In the genomic region with DNA sequence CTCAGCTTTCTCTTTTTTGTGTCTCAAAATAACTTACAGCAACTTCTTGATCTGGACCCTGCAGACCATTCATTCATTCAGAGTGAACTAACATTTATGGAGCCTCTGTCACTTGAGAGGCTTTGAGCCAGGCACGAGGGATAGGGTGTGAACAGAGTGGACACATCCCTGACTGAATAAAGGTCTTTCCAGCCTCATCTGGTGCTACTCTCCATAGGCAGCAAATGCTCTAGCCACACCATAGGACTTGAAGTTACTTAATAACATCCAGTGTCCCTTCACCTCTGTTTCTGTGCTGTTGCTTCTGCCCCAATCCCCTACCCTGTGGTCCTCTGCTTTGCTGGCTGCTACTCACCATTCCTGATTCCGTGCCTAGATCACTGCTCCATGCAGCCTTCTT, we compare ENCODE assay signal across 26 cellular contexts.
"Had no signal": no experiment of that assay in that cellular context is flagged by ENCODE, and none has a peak within 500 bp of the region (broad histone marks: within the 10 kb centered on the region; RNA-seq: fewer than 3 reads in every experiment).

No MANE protein-coding gene starts in this region.

- H3K27me3 Mint-ChIP-seq: dendritic cell treated with granulocyte-macrophage colony-stimulating factor and Interleukin-4, amounts not matched to agents 40 ng/mL and 50 ng/mL, for 4 days; memory B cell; naive B cell; progenitor cell of endocrine pancreas; stimulated activated memory B cell treated with anti-CD40 and anti-IgM and Interleukin-4, amounts not matched to agents 10 μg/mL and 1 μg/mL and 100 μg/mL, for 72 hours had no signal

- H3K4me3 Mint-ChIP-seq: dendritic cell treated with granulocyte-macrophage colony-stimulating factor and Interleukin-4, amounts not matched to agents 40 ng/mL and 50 ng/mL, for 4 days; endodermal cell; memory B cell; naive B cell; stimulated activated memory B cell treated with anti-CD40 and anti-IgM and Interleukin-4, amounts not matched to agents 10 μg/mL and 1 μg/mL and 100 μg/mL, for 72 hours had no signal

- H3K27me3 ChIP-seq: colonic mucosa, gastrocnemius medialis, neutrophil, right atrium auricular region, sigmoid colon, testis, tibial nerve, upper lobe of right lung, uterus had no signal

- H3K4me1 Mint-ChIP-seq: endodermal cell; memory B cell; naive B cell; stimulated activated memory B cell treated with anti-CD40 and anti-IgM and Interleukin-4, amounts not matched to agents 10 μg/mL and 1 μg/mL and 100 μg/mL, for 72 hours had no signal

- H3K9me3 Mint-ChIP-seq: endodermal cell; memory B cell; stimulated activated memory B cell treated with anti-CD40 and anti-IgM and Interleukin-4, amounts not matched to agents 10 μg/mL and 1 μg/mL and 100 μg/mL, for 72 hours had no signal

- H3K27ac Mint-ChIP-seq: dendritic cell treated with granulocyte-macrophage colony-stimulating factor and Interleukin-4, amounts not matched to agents 40 ng/mL and 50 ng/mL, for 4 days; endodermal cell; memory B cell; naive B cell; progenitor cell of endocrine pancreas; stimulated activated memory B cell treated with anti-CD40 and anti-IgM and Interleukin-4, amounts not matched to agents 10 μg/mL and 1 μg/mL and 100 μg/mL, for 72 hours had no signal

- H3K36me3 Mint-ChIP-seq: memory B cell; naive B cell; stimulated activated memory B cell treated with anti-CD40 and anti-IgM and Interleukin-4, amounts not matched to agents 10 μg/mL and 1 μg/mL and 100 μg/mL, for 72 hours had no signal

- DNase-seq: colonic mucosa; effector CD8-positive, alpha-beta T cell; endodermal cell; gastrocnemius medialis; head of caudate nucleus; kidney; mucosa of descending colon; naive B cell; sigmoid colon; stimulated activated CD4-positive, alpha-beta T cell treated with anti-CD3 and anti-CD28 coated beads, Interleukin-2, amount 100 ng/mL, for 24 hours; stimulated activated CD4-positive, alpha-beta T cell treated with anti-CD3 and anti-CD28 coated beads, Interleukin-4, amount 100 ng/mL, for 24 hours; stimulated activated naive CD8-positive, alpha-beta T cell treated with anti-CD3 and anti-CD28 coated beads, Interleukin-15, Interleukin-2, amounts not matched to agents 100 U/mL and 50 U/mL, for 24 hours; substantia nigra; testis; upper lobe of right lung; uterus had no signal

- H3K4me3 ChIP-seq: colonic mucosa, gastrocnemius medialis, lung, mucosa of descending colon, right atrium auricular region, sigmoid colon, testis, tibial nerve, upper lobe of right lung, uterus had no signal

- H3K36me3 ChIP-seq: colonic mucosa, gastrocnemius medialis, neutrophil, right atrium auricular region, sigmoid colon, tibial nerve, upper lobe of right lung, uterus had no signal

- ATAC-seq: esophagus mucosa; gastrocnemius medialis; left lobe of liver; mucosa of descending colon; stimulated activated memory B cell treated with anti-CD40 and anti-IgM and Interleukin-4, amounts not matched to agents 10 μg/mL and 1 μg/mL and 100 μg/mL, for 72 hours; stimulated activated naive CD8-positive, alpha-beta T cell treated with anti-CD3 and anti-CD28 coated beads, Interleukin-15, Interleukin-2, amounts not matched to agents 100 U/mL and 50 U/mL, for 24 hours; upper lobe of right lung had no signal

- FAIRE-seq: kidney had no signal
